ENCODE assay signal across 15 cellular contexts in genomic region chr14:25010471-25010870, GRCh38. TPM values are rescaled to one million over a fixed set of nuclear protein-coding genes. Genes with fewer than 3 reads are reported as not detected.
"Had no signal": no experiment of that assay in that cellular context is flagged by ENCODE, and none has a peak within 500 bp of the region (broad histone marks: within the 10 kb centered on the region; RNA-seq: fewer than 3 reads in every experiment).

No MANE protein-coding gene starts in this region.

- H3K4me1 ChIP-seq: vagina had no signal

- ATAC-seq: body of pancreas; gastrocnemius medialis; natural killer cell treated with Interleukin-12 subunit alpha and Interleukin-12 subunit beta and Interleukin-15 and Interleukin-18, amount 100 ng/mL, for 72 hours had no signal

- H3K27ac ChIP-seq: coronary artery, epithelial cell of prostate, gastrocnemius medialis, stomach, vagina had no signal

- H3K27ac Mint-ChIP-seq: activated CD4-positive, alpha-beta T cell treated with anti-CD3 and anti-CD28 coated beads, Interleukin-2, amount 10 ng/mL, durations not matched to agents 24 days and 14 days; natural killer cell treated with Interleukin-12 subunit alpha and Interleukin-12 subunit beta and Interleukin-15 and Interleukin-18, amount 100 ng/mL, for 72 hours; T-helper 1 cell treated with Interleukin-12 subunit alpha and Interleukin-12 subunit beta and Interleukin-4 antibody, amounts not matched to agents 30 μg/mL and 1 μg/mL, for 36 hours had no signal

- H3K9me3 Mint-ChIP-seq: activated CD4-positive, alpha-beta T cell treated with anti-CD3 and anti-CD28 coated beads, Interleukin-2, amount 10 ng/mL, durations not matched to agents 24 days and 14 days; natural killer cell treated with Interleukin-12 subunit alpha and Interleukin-12 subunit beta and Interleukin-15 and Interleukin-18, amount 100 ng/mL, for 72 hours; T-helper 1 cell treated with Interleukin-12 subunit alpha and Interleukin-12 subunit beta and Interleukin-4 antibody, amounts not matched to agents 30 μg/mL and 1 μg/mL, for 36 hours had no signal

- H3K27me3 ChIP-seq: body of pancreas, gastrocnemius medialis, stomach, vagina had no signal

- H3K4me1 Mint-ChIP-seq: activated CD4-positive, alpha-beta T cell treated with anti-CD3 and anti-CD28 coated beads, Interleukin-2, amount 10 ng/mL, durations not matched to agents 24 days and 14 days had no signal

- DNase-seq: activated CD4-positive, alpha-beta T cell treated with anti-CD3 and anti-CD28 coated beads, Interleukin-2, amount 10 ng/mL, durations not matched to agents 24 days and 14 days; activated naive CD4-positive, alpha-beta T cell treated with anti-CD3 and anti-CD28 coated beads, Interleukin-2, amount 50 U/mL, for 16 hours; activated T-cell treated with anti-CD3 and anti-CD28 coated beads for 4 hours; body of pancreas; central memory CD4-positive, alpha-beta T cell; effector memory CD4-positive, alpha-beta T cell; gastrocnemius medialis; stimulated activated CD4-positive, alpha-beta T cell treated with anti-CD3 and anti-CD28 coated beads, Interleukin-15, amount 100 ng/mL, for 24 hours; stimulated activated CD4-positive, alpha-beta T cell treated with anti-CD3 and anti-CD28 coated beads, Interleukin-4, amount 100 ng/mL, for 4 hours; stomach had no signal

- H3K36me3 Mint-ChIP-seq: natural killer cell treated with Interleukin-12 subunit alpha and Interleukin-12 subunit beta and Interleukin-15 and Interleukin-18, amount 100 ng/mL, for 72 hours had no signal

- H3K36me3 ChIP-seq: gastrocnemius medialis, stomach, vagina had no signal

- H3K9me3 ChIP-seq: body of pancreas, gastrocnemius medialis, stomach, vagina had no signal

- H3K4me3 ChIP-seq: body of pancreas, coronary artery, gastrocnemius medialis, stomach, vagina had no signal

- H3K4me3 Mint-ChIP-seq: activated CD4-positive, alpha-beta T cell treated with anti-CD3 and anti-CD28 coated beads, Interleukin-2, amount 10 ng/mL, durations not matched to agents 24 days and 14 days; natural killer cell treated with Interleukin-12 subunit alpha and Interleukin-12 subunit beta and Interleukin-15 and Interleukin-18, amount 100 ng/mL, for 72 hours; T-helper 1 cell treated with Interleukin-12 subunit alpha and Interleukin-12 subunit beta and Interleukin-4 antibody, amounts not matched to agents 30 μg/mL and 1 μg/mL, for 36 hours had no signal

RNA-seq across cellular contexts. Expression of gene STXBP6, which starts 39.5 kb away (rescaled TPM):
- total RNA-seq: activated CD4-positive, alpha-beta T cell treated with anti-CD3 and anti-CD28 coated beads, Interleukin-2, amount 10 ng/mL, durations not matched to agents 24 days and 14 days; natural killer cell treated with Interleukin-12 subunit alpha and Interleukin-12 subunit beta and Interleukin-15 and Interleukin-18, amount 100 ng/mL, for 72 hours had no signal
